ENCODE assay signal across 1 cellular context in the genomic region with DNA sequence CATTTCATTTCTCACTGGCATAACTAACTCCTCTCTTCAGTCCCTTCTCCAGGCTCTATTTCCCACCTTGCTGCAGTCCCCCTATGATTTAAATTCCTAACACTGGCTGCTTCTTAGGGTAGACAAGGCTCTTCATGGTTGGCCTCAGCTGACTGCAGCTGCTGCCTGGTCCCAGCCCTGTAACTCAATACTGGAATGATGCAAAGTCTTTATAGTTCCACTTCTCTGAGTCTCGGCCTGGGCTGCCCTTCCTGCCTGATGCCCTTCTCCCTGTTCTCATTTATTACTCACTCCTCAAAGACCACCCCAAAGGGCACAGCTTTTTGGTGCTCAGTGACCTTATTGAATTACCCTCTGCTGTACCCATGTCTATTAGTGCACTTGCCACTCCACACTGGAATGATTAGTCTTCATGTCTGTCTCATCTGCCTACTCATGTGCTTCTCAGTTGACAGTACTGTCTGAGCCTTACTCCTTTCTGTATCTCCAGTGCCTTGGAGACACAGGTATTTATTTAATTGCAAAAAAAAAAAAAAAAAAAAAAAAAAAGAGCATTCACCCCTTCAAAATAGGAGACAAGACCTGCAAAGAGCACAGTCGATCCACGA.
TF ChIP-seq lines count a peak whose summit lies in the region.

No MANE protein-coding gene starts in this region.

TF ChIP-seq in SK-N-SH treated with all-trans-retinoic acid at 6 μM for 48 hours, 23 proteins besides CTCF, POLR2A, EP300 and RAD21 (continued from another document):
- TF ChIP-seq TOX (CRISPR knock-in tag; IDR thresholded peaks at IDR 0.05; ENCODE audit: borderline replicate concordance) (no peak), BACH2 (CRISPR knock-in tag; IDR thresholded peaks at IDR 0.05; ENCODE audit: borderline replicate concordance) (no peak), SNAI2 (CRISPR knock-in tag; IDR thresholded peaks at IDR 0.05) (no peak), CSDC2 (CRISPR knock-in tag; IDR thresholded peaks at IDR 0.05) (no peak), ZNF8 (CRISPR knock-in tag; IDR thresholded peaks at IDR 0.05) (no peak), ZNF70 (CRISPR knock-in tag; IDR thresholded peaks at IDR 0.05) (no peak), PPARA (CRISPR knock-in tag; IDR thresholded peaks at IDR 0.05; ENCODE audit: borderline replicate concordance) (no peak)
